ENCODE assay signal across 1 cellular context in the genomic region with DNA sequence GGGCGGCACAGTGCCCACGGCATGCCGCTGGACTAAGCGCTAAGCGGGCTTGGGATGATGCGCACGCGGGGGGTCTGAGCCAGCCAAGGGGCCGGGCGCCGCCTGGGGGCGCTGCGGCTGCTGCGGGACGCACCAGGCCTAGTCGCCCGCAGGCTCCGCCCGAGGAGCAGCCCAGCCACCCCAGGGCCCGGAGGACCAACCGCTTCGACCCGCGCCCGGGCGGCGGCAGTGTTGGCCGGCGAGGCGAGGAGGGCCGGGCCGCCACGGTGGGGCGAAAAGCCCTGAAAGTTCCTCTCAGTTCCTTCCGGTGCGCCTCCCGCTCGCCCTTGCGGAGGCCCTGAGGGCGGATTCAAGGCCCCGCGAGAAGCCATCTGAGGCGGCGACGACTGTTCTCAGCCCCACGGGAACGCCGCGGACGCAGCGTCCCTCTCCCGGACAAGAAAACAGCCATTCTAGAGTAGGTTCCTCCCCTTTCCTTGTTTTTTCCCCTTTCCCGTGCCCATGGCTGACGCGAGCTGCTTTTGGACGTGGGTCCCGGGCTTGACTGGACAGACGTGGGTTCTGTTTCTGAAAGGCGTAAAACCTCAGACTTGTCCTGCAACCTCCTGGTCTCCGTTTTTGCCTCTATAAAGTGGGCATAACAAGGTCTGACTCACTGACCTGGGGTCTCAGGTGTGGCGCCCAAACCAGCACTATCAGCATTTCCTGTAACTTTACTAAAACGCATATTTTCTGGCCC.
A peak's percentile ranks its signal among the peaks of the same experiment; 100 is the strongest.
TF ChIP-seq lines count a peak whose summit lies in the region.

A gene with protein sequence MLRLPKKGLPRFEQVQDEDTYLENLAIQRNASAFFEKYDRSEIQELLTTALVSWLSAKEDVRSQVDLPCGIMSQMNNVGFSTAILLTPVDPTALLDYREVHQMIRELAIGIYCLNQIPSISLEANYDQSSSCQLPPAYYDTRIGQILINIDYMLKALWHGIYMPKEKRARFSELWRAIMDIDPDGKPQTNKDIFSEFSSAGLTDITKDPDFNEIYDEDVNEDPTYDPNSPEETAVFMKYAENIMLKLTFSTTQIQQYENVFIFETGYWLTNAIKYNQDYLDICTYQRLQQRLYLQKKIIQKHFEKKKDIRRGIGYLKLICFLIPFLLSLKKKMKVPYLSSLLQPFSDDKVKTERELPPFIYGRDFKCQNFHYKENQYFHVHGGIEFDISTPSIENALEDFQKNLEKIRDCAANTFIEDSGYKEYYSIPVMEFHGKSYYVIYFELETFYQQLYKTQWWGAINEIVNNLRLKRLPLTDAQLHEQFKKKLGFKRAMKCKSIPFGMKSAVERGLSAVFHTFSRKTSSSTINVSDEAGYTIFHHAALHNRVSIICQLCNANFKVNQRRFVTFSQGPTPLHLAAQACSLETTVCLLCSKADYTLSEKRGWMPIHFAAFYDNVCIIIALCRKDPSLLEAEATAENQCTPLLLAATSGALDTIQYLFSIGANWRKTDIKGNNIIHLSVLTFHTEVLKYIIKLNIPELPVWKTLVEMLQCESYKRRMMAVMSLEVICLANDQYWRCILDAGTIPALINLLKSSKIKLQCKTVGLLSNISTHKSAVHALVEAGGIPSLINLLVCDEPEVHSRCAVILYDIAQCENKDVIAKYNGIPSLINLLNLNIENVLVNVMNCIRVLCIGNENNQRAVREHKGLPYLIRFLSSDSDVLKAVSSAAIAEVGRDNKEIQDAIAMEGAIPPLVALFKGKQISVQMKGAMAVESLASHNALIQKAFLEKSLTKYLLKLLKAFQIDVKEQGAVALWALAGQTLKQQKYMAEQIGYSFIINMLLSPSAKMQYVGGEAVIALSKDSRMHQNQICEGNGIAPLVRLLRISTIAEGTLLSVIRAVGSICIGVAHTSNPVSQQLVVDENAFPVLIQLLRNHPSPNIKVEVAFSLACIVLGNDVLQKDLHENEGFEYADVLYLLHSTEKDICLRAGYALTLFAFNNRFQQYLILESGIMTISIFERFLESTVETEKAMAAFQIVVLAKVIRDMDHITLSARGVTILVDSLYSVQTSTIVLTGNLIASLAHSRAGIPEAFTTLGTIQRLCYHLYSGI (N-terminal part only) (plus strand): TSS at position 297 of the 739 bp plus-strand sequence. CDS start 1,821 bp downstream, outside the sequence.

TF ChIP-seq in HepG2, 621 proteins besides CTCF, POLR2A, EP300 and RAD21 (continued from another document and continues in another):
- TF ChIP-seq, protein P1, sequence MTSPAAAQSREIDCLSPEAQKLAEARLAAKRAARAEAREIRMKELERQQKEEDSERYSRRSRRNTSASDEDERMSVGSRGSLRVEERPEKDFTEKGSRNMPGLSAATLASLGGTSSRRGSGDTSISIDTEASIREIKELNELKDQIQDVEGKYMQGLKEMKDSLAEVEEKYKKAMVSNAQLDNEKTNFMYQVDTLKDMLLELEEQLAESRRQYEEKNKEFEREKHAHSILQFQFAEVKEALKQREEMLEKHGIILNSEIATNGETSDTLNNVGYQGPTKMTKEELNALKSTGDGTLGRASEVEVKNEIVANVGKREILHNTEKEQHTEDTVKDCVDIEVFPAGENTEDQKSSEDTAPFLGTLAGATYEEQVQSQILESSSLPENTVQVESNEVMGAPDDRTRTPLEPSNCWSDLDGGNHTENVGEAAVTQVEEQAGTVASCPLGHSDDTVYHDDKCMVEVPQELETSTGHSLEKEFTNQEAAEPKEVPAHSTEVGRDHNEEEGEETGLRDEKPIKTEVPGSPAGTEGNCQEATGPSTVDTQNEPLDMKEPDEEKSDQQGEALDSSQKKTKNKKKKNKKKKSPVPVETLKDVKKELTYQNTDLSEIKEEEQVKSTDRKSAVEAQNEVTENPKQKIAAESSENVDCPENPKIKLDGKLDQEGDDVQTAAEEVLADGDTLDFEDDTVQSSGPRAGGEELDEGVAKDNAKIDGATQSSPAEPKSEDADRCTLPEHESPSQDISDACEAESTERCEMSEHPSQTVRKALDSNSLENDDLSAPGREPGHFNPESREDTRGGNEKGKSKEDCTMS (CRISPR knock-in tag; conservative IDR thresholded peaks at IDR 0.05): no peak
- 0 out of 2 replicates have a peak, but pooled peaks have one; percentile 34 for TF ChIP-seq CEBPG (CRISPR knock-in tag; IDR thresholded peaks at IDR 0.05)
- no peak; the same call in 1 of the 2 replicates for TF ChIP-seq ZBTB1 (CRISPR knock-in tag; IDR thresholded peaks at IDR 0.05; ENCODE audit: borderline replicate concordance)
- peak; percentile 95 for TF ChIP-seq ZNF331 (CRISPR knock-in tag; IDR thresholded peaks at IDR 0.05)
- TF ChIP-seq, protein P2, sequence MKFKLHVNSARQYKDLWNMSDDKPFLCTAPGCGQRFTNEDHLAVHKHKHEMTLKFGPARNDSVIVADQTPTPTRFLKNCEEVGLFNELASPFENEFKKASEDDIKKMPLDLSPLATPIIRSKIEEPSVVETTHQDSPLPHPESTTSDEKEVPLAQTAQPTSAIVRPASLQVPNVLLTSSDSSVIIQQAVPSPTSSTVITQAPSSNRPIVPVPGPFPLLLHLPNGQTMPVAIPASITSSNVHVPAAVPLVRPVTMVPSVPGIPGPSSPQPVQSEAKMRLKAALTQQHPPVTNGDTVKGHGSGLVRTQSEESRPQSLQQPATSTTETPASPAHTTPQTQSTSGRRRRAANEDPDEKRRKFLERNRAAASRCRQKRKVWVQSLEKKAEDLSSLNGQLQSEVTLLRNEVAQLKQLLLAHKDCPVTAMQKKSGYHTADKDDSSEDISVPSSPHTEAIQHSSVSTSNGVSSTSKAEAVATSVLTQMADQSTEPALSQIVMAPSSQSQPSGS (CRISPR knock-in tag; IDR thresholded peaks at IDR 0.05): peak; percentile 75; the same call in 1 of the 2 replicates
- TF ChIP-seq, protein P3, sequence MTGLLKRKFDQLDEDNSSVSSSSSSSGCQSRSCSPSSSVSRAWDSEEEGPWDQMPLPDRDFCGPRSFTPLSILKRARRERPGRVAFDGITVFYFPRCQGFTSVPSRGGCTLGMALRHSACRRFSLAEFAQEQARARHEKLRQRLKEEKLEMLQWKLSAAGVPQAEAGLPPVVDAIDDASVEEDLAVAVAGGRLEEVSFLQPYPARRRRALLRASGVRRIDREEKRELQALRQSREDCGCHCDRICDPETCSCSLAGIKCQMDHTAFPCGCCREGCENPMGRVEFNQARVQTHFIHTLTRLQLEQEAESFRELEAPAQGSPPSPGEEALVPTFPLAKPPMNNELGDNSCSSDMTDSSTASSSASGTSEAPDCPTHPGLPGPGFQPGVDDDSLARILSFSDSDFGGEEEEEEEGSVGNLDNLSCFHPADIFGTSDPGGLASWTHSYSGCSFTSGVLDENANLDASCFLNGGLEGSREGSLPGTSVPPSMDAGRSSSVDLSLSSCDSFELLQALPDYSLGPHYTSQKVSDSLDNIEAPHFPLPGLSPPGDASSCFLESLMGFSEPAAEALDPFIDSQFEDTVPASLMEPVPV (CRISPR knock-in tag; IDR thresholded peaks at IDR 0.05): peak; percentile 97
- TF ChIP-seq, protein P4, sequence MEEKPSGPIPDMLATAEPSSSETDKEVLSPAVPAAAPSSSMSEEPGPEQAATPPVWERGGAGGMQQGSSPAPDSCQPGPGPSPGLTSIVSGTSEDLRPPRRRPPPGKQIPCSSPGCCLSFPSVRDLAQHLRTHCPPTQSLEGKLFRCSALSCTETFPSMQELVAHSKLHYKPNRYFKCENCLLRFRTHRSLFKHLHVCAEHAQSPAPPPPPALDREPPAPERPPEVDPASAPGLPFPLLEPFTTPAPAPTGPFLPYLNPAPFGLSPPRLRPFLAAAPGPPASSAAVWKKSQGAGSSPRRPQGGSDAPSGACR (CRISPR knock-in tag; IDR thresholded peaks at IDR 0.05): peak; percentile 99
- TF ChIP-seq, protein P5, sequence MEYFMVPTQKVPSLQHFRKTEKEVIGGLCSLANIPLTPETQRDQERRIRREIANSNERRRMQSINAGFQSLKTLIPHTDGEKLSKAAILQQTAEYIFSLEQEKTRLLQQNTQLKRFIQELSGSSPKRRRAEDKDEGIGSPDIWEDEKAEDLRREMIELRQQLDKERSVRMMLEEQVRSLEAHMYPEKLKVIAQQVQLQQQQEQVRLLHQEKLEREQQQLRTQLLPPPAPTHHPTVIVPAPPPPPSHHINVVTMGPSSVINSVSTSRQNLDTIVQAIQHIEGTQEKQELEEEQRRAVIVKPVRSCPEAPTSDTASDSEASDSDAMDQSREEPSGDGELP (IDR thresholded peaks at IDR 0.05; ENCODE audit: borderline replicate concordance, low read depth): no peak
- TF ChIP-seq, protein P6, sequence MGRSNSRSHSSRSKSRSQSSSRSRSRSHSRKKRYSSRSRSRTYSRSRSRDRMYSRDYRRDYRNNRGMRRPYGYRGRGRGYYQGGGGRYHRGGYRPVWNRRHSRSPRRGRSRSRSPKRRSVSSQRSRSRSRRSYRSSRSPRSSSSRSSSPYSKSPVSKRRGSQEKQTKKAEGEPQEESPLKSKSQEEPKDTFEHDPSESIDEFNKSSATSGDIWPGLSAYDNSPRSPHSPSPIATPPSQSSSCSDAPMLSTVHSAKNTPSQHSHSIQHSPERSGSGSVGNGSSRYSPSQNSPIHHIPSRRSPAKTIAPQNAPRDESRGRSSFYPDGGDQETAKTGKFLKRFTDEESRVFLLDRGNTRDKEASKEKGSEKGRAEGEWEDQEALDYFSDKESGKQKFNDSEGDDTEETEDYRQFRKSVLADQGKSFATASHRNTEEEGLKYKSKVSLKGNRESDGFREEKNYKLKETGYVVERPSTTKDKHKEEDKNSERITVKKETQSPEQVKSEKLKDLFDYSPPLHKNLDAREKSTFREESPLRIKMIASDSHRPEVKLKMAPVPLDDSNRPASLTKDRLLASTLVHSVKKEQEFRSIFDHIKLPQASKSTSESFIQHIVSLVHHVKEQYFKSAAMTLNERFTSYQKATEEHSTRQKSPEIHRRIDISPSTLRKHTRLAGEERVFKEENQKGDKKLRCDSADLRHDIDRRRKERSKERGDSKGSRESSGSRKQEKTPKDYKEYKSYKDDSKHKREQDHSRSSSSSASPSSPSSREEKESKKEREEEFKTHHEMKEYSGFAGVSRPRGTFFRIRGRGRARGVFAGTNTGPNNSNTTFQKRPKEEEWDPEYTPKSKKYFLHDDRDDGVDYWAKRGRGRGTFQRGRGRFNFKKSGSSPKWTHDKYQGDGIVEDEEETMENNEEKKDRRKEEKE (IDR thresholded peaks at IDR 0.05): no peak
- TF ChIP-seq ZNF589 (CRISPR knock-in tag; conservative IDR thresholded peaks at IDR 0.05): peak; percentile 88
- TF ChIP-seq ZNF788 (CRISPR knock-in tag; IDR thresholded peaks at IDR 0.05; ENCODE audit: borderline replicate concordance): peak; percentile 96
- no peak for TF ChIP-seq ZNF572 (CRISPR knock-in tag; IDR thresholded peaks at IDR 0.05)
- TF ChIP-seq, protein P7, sequence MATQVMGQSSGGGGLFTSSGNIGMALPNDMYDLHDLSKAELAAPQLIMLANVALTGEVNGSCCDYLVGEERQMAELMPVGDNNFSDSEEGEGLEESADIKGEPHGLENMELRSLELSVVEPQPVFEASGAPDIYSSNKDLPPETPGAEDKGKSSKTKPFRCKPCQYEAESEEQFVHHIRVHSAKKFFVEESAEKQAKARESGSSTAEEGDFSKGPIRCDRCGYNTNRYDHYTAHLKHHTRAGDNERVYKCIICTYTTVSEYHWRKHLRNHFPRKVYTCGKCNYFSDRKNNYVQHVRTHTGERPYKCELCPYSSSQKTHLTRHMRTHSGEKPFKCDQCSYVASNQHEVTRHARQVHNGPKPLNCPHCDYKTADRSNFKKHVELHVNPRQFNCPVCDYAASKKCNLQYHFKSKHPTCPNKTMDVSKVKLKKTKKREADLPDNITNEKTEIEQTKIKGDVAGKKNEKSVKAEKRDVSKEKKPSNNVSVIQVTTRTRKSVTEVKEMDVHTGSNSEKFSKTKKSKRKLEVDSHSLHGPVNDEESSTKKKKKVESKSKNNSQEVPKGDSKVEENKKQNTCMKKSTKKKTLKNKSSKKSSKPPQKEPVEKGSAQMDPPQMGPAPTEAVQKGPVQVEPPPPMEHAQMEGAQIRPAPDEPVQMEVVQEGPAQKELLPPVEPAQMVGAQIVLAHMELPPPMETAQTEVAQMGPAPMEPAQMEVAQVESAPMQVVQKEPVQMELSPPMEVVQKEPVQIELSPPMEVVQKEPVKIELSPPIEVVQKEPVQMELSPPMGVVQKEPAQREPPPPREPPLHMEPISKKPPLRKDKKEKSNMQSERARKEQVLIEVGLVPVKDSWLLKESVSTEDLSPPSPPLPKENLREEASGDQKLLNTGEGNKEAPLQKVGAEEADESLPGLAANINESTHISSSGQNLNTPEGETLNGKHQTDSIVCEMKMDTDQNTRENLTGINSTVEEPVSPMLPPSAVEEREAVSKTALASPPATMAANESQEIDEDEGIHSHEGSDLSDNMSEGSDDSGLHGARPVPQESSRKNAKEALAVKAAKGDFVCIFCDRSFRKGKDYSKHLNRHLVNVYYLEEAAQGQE (IDR thresholded peaks at IDR 0.05; ENCODE audit: borderline replicate concordance in 1 of 2, low read depth in 1 of 2, low read length in 2 of 2): peak in 1 of 2 experiments; percentile 82; a peak in 2 of 4 replicates
- TF ChIP-seq RBAK (CRISPR knock-in tag; IDR thresholded peaks at IDR 0.05): no peak
- peak; percentile 59 for TF ChIP-seq WIZ (CRISPR knock-in tag; IDR thresholded peaks at IDR 0.05)
- peak; percentile 95 for TF ChIP-seq TAF1 (CRISPR knock-in tag; IDR thresholded peaks at IDR 0.05)
- peak; percentile 95 for TF ChIP-seq TBX2 (CRISPR knock-in tag; IDR thresholded peaks at IDR 0.05; ENCODE audit: borderline replicate concordance)
- TF ChIP-seq IKZF4 (CRISPR knock-in tag; IDR thresholded peaks at IDR 0.05; ENCODE audit: borderline replicate concordance, low read depth, not compliant biosample characterization): peak; percentile 98
- TF ChIP-seq HMGA1 (CRISPR knock-in tag; conservative IDR thresholded peaks at IDR 0.05): no peak
- TF ChIP-seq TRIM24 (CRISPR knock-in tag; IDR thresholded peaks at IDR 0.05): no peak
- TF ChIP-seq ZNF138 (CRISPR knock-in tag; IDR thresholded peaks at IDR 0.05; ENCODE audit: low read depth): peak; percentile 95; the same call in 1 of the 2 replicates
- TF ChIP-seq, protein P8, sequence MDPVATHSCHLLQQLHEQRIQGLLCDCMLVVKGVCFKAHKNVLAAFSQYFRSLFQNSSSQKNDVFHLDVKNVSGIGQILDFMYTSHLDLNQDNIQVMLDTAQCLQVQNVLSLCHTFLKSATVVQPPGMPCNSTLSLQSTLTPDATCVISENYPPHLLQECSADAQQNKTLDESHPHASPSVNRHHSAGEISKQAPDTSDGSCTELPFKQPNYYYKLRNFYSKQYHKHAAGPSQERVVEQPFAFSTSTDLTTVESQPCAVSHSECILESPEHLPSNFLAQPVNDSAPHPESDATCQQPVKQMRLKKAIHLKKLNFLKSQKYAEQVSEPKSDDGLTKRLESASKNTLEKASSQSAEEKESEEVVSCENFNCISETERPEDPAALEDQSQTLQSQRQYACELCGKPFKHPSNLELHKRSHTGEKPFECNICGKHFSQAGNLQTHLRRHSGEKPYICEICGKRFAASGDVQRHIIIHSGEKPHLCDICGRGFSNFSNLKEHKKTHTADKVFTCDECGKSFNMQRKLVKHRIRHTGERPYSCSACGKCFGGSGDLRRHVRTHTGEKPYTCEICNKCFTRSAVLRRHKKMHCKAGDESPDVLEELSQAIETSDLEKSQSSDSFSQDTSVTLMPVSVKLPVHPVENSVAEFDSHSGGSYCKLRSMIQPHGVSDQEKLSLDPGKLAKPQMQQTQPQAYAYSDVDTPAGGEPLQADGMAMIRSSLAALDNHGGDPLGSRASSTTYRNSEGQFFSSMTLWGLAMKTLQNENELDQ (CRISPR knock-in tag; IDR thresholded peaks at IDR 0.05; ENCODE audit: borderline replicate concordance): no peak
- TF ChIP-seq KMT2B (CRISPR knock-in tag; IDR thresholded peaks at IDR 0.05): peak; percentile 89
- no peak for TF ChIP-seq PLRG1 (conservative IDR thresholded peaks at IDR 0.05)
- no peak for TF ChIP-seq LCORL (IDR thresholded peaks at IDR 0.05)
- peak; percentile 96 for TF ChIP-seq LCORL (CRISPR knock-in tag; IDR thresholded peaks at IDR 0.05)
- no peak for TF ChIP-seq ZNF207 (IDR thresholded peaks at IDR 0.05; ENCODE audit: borderline replicate concordance)
- 0 out of 2 replicates have a peak, but pooled peaks have one; percentile 77 for TF ChIP-seq ZNF607 (CRISPR knock-in tag; IDR thresholded peaks at IDR 0.05; ENCODE audit: borderline replicate concordance)
